In genomic region chr2:64268330-64268729, GRCh38 we compare ENCODE assay signal across 25 cellular contexts.
DNase-seq lines count a peak whose midpoint lies in the region; ATAC-seq and TF ChIP-seq lines count a peak whose summit lies in the region.
"Had no signal": no experiment of that assay in that cellular context is flagged by ENCODE, and none has a peak within 500 bp of the region (broad histone marks: within the 10 kb centered on the region; RNA-seq: fewer than 3 reads in every experiment).

No MANE protein-coding gene starts in this region.

- no peak for TF ChIP-seq CTCF in neural progenitor cell (IDR thresholded peaks at IDR 0.05)

- DNase-seq in HT1080 (ENCODE audit: low read depth) (peak; percentile 72), NCI-H2227 treated with DMSO at 0.1 percent for 48 hours (lab: John Stamatoyannopoulos, UW) (peak; percentile 63), dermis blood vessel endothelial cell (peak; percentile 95), neural progenitor cell (ENCODE audit: low spot score) (no peak), DMS53 (lab: John Stamatoyannopoulos, UW) (no peak)
- no peak for DNase-seq in activated CD4-positive, alpha-beta T cell treated with anti-CD3 and anti-CD28 coated beads, Interleukin-2, amount 10 ng/mL, durations not matched to agents 7 days and 5 days
- DNase-seq: activated CD8-positive, alpha-beta memory T cell treated with anti-CD3 and anti-CD28 coated beads for 24 hours; activated T-cell treated with anti-CD3 and anti-CD28 coated beads, Interleukin-2, amount 50 U/mL, for 4 hours; COR-L47; effector memory CD4-positive, alpha-beta T cell; esophagus squamous epithelium; glutamatergic neuron; mucosa of descending colon; NCI-H187; NCI-H510A; RPMI8226; stimulated activated CD4-positive, alpha-beta T cell treated with anti-CD3 and anti-CD28 coated beads, Interleukin-4, amount 100 ng/mL, for 1 hour had no signal

- peaks cover 26% of the 10 kb centered on the region for H3K4me1 ChIP-seq in neural progenitor cell

- H3K79me2 ChIP-seq in neural progenitor cell (ENCODE audit: low read depth), result no peaks in the 10 kb centered on the region

- ATAC-seq in GM19397 (IDR thresholded peaks at IDR 0.05; ENCODE audit: unreplicated experiment), result no peak
- ATAC-seq: activated T-cell treated with anti-CD3 and anti-CD28 coated beads, Interleukin-2, amount 50 U/mL, for 4 hours; HepG2; left lobe of liver; mucosa of descending colon had no signal

- H3K4me2 ChIP-seq in neural progenitor cell, result peak overlapping the region; percentile 11

- H3F3A ChIP-seq in neural progenitor cell (ENCODE audit: low read depth), result no peaks in the 10 kb centered on the region

- no peaks in the 10 kb centered on the region for H3K36me3 Mint-ChIP-seq in neural progenitor cell
- peaks cover 2% of the 10 kb centered on the region for H3K36me3 Mint-ChIP-seq in activated CD4-positive, alpha-beta T cell treated with anti-CD3 and anti-CD28 coated beads, Interleukin-2, amount 10 ng/mL, durations not matched to agents 7 days and 5 days (ENCODE audit: low read depth)

- H3K9me3 Mint-ChIP-seq in neural progenitor cell, result peaks cover 6% of the 10 kb centered on the region
- H3K9me3 Mint-ChIP-seq in activated CD4-positive, alpha-beta T cell treated with anti-CD3 and anti-CD28 coated beads, Interleukin-2, amount 10 ng/mL, durations not matched to agents 7 days and 5 days, result peaks cover 8% of the 10 kb centered on the region
- H3K9me3 Mint-ChIP-seq: activated naive CD4-positive, alpha-beta T cell treated with anti-CD3 and anti-CD28 coated beads, Interleukin-2, amount 50 U/mL, for 24 hours had no signal

- CTCF ChIA-PET in activated CD4-positive, alpha-beta T cell treated with anti-CD3 and anti-CD28 coated beads, Interleukin-2, amount 10 ng/mL, durations not matched to agents 7 days and 5 days (lab: Charles Lee), result interaction anchor here (0.7 kb wide), 1 partner anchor 46 kb away, joined by 3 read pairs; no protein-coding TSS in a partner anchor

- H4K20me1 ChIP-seq in neural progenitor cell (ENCODE audit: low read depth), result no peaks in the 10 kb centered on the region

- H3K27me3 Mint-ChIP-seq in neural progenitor cell (ENCODE audit: insufficient read depth, low read depth), result peaks cover 2% of the 10 kb centered on the region
- peaks cover 2% of the 10 kb centered on the region for H3K27me3 Mint-ChIP-seq in activated CD4-positive, alpha-beta T cell treated with anti-CD3 and anti-CD28 coated beads, Interleukin-2, amount 10 ng/mL, durations not matched to agents 7 days and 5 days
- H3K27me3 Mint-ChIP-seq: activated naive CD4-positive, alpha-beta T cell treated with anti-CD3 and anti-CD28 coated beads, Interleukin-2, amount 50 U/mL, for 24 hours; B cell; stimulated activated naive CD8-positive, alpha-beta T cell treated with anti-CD3 and anti-CD28 coated beads, Interleukin-15, Interleukin-2, amounts not matched to agents 100 ng/mL and 50 ng/mL, for 24 hours had no signal

- no peak overlapping the region for H3K9ac ChIP-seq in neural progenitor cell

- H3K27me3 ChIP-seq in neural progenitor cell, result no peaks in the 10 kb centered on the region
- H3K27me3 ChIP-seq: ascending aorta, esophagus squamous epithelium, tibial nerve had no signal

- no peaks in the 10 kb centered on the region for H3K36me3 ChIP-seq in neural progenitor cell
- H3K36me3 ChIP-seq: ascending aorta, esophagus squamous epithelium, tibial nerve had no signal

- peaks cover 33% of the 10 kb centered on the region for H3K4me1 Mint-ChIP-seq in neural progenitor cell
- H3K4me1 Mint-ChIP-seq in activated CD4-positive, alpha-beta T cell treated with anti-CD3 and anti-CD28 coated beads, Interleukin-2, amount 10 ng/mL, durations not matched to agents 7 days and 5 days, result peaks cover 4% of the 10 kb centered on the region

- H3K9me3 ChIP-seq in neural progenitor cell (ENCODE audit: low read depth), result no peaks in the 10 kb centered on the region
- H3K9me3 ChIP-seq: ascending aorta, esophagus squamous epithelium, mucosa of descending colon, tibial nerve had no signal

- H2AFZ ChIP-seq in neural progenitor cell (replicated peaks), result no peak overlapping the region

- no peak overlapping the region for H3K27ac ChIP-seq in neural progenitor cell
- H3K27ac ChIP-seq: tibial nerve had no signal

- no peak overlapping the region for H3K27ac Mint-ChIP-seq in neural progenitor cell
- H3K27ac Mint-ChIP-seq in activated CD4-positive, alpha-beta T cell treated with anti-CD3 and anti-CD28 coated beads, Interleukin-2, amount 10 ng/mL, durations not matched to agents 7 days and 5 days, result no peak overlapping the region
- H3K27ac Mint-ChIP-seq: activated naive CD4-positive, alpha-beta T cell treated with anti-CD3 and anti-CD28 coated beads, Interleukin-2, amount 50 U/mL, for 24 hours; B cell; stimulated activated naive CD8-positive, alpha-beta T cell treated with anti-CD3 and anti-CD28 coated beads, Interleukin-15, Interleukin-2, amounts not matched to agents 100 ng/mL and 50 ng/mL, for 24 hours had no signal

- H3K4me3 ChIP-seq in neural progenitor cell, result no peak overlapping the region
- H3K4me3 ChIP-seq: ascending aorta, esophagus squamous epithelium, mucosa of descending colon, tibial nerve had no signal

- H3K4me3 Mint-ChIP-seq in neural progenitor cell, result no peak overlapping the region
- H3K4me3 Mint-ChIP-seq in activated CD4-positive, alpha-beta T cell treated with anti-CD3 and anti-CD28 coated beads, Interleukin-2, amount 10 ng/mL, durations not matched to agents 7 days and 5 days, result no peak overlapping the region
- H3K4me3 Mint-ChIP-seq: activated naive CD4-positive, alpha-beta T cell treated with anti-CD3 and anti-CD28 coated beads, Interleukin-2, amount 50 U/mL, for 24 hours; activated T-cell treated with anti-CD3 and anti-CD28 coated beads, Interleukin-2, amount 50 U/mL, for 4 hours; B cell; stimulated activated naive CD8-positive, alpha-beta T cell treated with anti-CD3 and anti-CD28 coated beads, Interleukin-15, Interleukin-2, amounts not matched to agents 100 ng/mL and 50 ng/mL, for 24 hours had no signal

- POLR2A ChIA-PET in activated CD4-positive, alpha-beta T cell treated with anti-CD3 and anti-CD28 coated beads, Interleukin-2, amount 10 ng/mL, durations not matched to agents 7 days and 5 days (lab: Charles Lee), result no interaction called here

Comparison
In these comparisons a context has a peak if more than half of its experiments do, and no peak if none do; other contexts are left out.
1. DNase-seq: peak in HT1080 (single experiment), NCI-H2227 treated with DMSO at 0.1 percent for 48 hours (single experiment) and dermis blood vessel endothelial cell (single experiment); none in neural progenitor cell (single experiment), activated CD4-positive, alpha-beta T cell treated with anti-CD3 and anti-CD28 coated beads, Interleukin-2, amount 10 ng/mL, durations not matched to agents 7 days and 5 days (single experiment) and DMS53 (single experiment).